ENCODE assay signal across 36 cellular contexts in genomic region chr9:81976351-81976750, GRCh38. TPM values are rescaled to one million over a fixed set of nuclear protein-coding genes. Genes with fewer than 3 reads are reported as not detected.
"Had no signal": no experiment of that assay in that cellular context is flagged by ENCODE, and none has a peak within 500 bp of the region (broad histone marks: within the 10 kb centered on the region; RNA-seq: fewer than 3 reads in every experiment).

No MANE protein-coding gene starts in this region.

- H3K4me1 Mint-ChIP-seq: activated CD4-positive, alpha-beta T cell treated with anti-CD3 and anti-CD28 coated beads, Interleukin-2, amount 10 ng/mL, durations not matched to agents 24 days and 14 days; brain had no signal

- H3K27me3 ChIP-seq: adrenal gland, SJCRH30 had no signal

- H3K4me3 Mint-ChIP-seq: activated CD4-positive, alpha-beta T cell treated with anti-CD3 and anti-CD28 coated beads, Interleukin-2, amount 10 ng/mL, durations not matched to agents 24 days and 14 days; activated CD8-positive, alpha-beta T cell treated with anti-CD3 and anti-CD28 coated beads for 36 hours; activated naive CD4-positive, alpha-beta T cell treated with anti-CD3 and anti-CD28 coated beads for 36 hours; activated T-cell treated with anti-CD3 and anti-CD28 coated beads, Interleukin-2, amount 50 U/mL, for 4 hours; activated T-helper 1 cell treated with anti-CD3 and anti-CD28 coated beads, Interleukin-12 subunit alpha, Interleukin-12 subunit beta, Interleukin-2, Interleukin-4 antibody, amounts not matched to agents 30 ng/mL and 10 ng/mL and 1 ng/mL, durations not matched to agents 14 hours and 24 hours and 36 hours; brain had no signal

- DNase-seq: activated CD4-positive, alpha-beta T cell treated with anti-CD3 and anti-CD28 coated beads, Interleukin-2, amount 10 ng/mL, durations not matched to agents 24 days and 14 days; activated CD4-positive, alpha-beta T cell treated with anti-CD3 and anti-CD28 coated beads, Interleukin-2, amount 50 U/mL, for 4 hours; activated CD8-positive, alpha-beta T cell treated with anti-CD3 and anti-CD28 coated beads for 36 hours; activated gamma-delta T cell treated with Interleukin-2 at 50 U/mL for 16 hours; activated naive CD4-positive, alpha-beta T cell treated with anti-CD3 and anti-CD28 coated beads for 36 hours; activated T-cell treated with anti-CD3 and anti-CD28 coated beads for 4 hours; activated T-cell treated with anti-CD3 and anti-CD28 coated beads, Interleukin-2, amount 50 U/mL, for 4 hours; adrenal gland; caudate nucleus; cerebellar nuclear complex; MM.1S; MV-4-11; NCI-H1092 treated with DMSO at 0.1 percent for 48 hours; NCI-H1417; NCI-H146; NCI-H187; NCI-H2029 treated with DMSO at 0.1 percent for 48 hours; NCI-H2107; NCI-H2171; NCI-H510A; NCI-H526; NCI-H748 treated with DMSO at 0.1 percent for 48 hours; NK-92 treated with Interleukin-12 subunit alpha and Interleukin-12 subunit beta, amount 100 ng/mL, for 24 hours; Right ventricle myocardium superior; SJCRH30; T1000; WERI-Rb-1 had no signal

- ATAC-seq: activated CD8-positive, alpha-beta T cell treated with anti-CD3 and anti-CD28 coated beads for 36 hours; activated naive CD4-positive, alpha-beta T cell treated with anti-CD3 and anti-CD28 coated beads, Interleukin-2, amount 50 U/mL, for 72 hours; activated T-cell treated with anti-CD3 and anti-CD28 coated beads, Interleukin-2, amount 50 U/mL, for 4 hours had no signal

- H3K36me3 Mint-ChIP-seq: brain had no signal

- H3K36me3 ChIP-seq: adrenal gland, SJCRH30, WERI-Rb-1 had no signal

- H3K27me3 Mint-ChIP-seq: activated CD4-positive, alpha-beta T cell treated with anti-CD3 and anti-CD28 coated beads, Interleukin-2, amount 10 ng/mL, durations not matched to agents 24 days and 14 days; activated CD8-positive, alpha-beta T cell treated with anti-CD3 and anti-CD28 coated beads for 36 hours had no signal

- H3K27ac Mint-ChIP-seq: activated CD4-positive, alpha-beta T cell treated with anti-CD3 and anti-CD28 coated beads, Interleukin-2, amount 10 ng/mL, durations not matched to agents 24 days and 14 days; activated CD8-positive, alpha-beta T cell treated with anti-CD3 and anti-CD28 coated beads for 36 hours; activated naive CD4-positive, alpha-beta T cell treated with anti-CD3 and anti-CD28 coated beads for 36 hours; activated naive CD4-positive, alpha-beta T cell treated with anti-CD3 and anti-CD28 coated beads, Interleukin-2, amount 50 U/mL, for 72 hours; activated T-helper 1 cell treated with anti-CD3 and anti-CD28 coated beads, Interleukin-12 subunit alpha, Interleukin-12 subunit beta, Interleukin-2, Interleukin-4 antibody, amounts not matched to agents 30 ng/mL and 10 ng/mL and 1 ng/mL, durations not matched to agents 14 hours and 24 hours and 36 hours; brain had no signal

- H3K4me3 ChIP-seq: adrenal gland, SJCRH30, SK-N-MC had no signal

- H3K9me3 ChIP-seq: adrenal gland had no signal

- H3K27ac ChIP-seq: adrenal gland, SJCRH30, SK-N-MC, WERI-Rb-1 had no signal

- H3K4me1 ChIP-seq: adrenal gland had no signal

RNA-seq across cellular contexts. Expression of gene SPATA31D1, which starts 12.2 kb away (rescaled TPM):
- total RNA-seq: activated CD4-positive, alpha-beta T cell treated with anti-CD3 and anti-CD28 coated beads, Interleukin-2, amount 10 ng/mL, durations not matched to agents 24 days and 14 days; activated CD8-positive, alpha-beta memory T cell treated with anti-CD3 and anti-CD28 coated beads for 36 hours; activated CD8-positive, alpha-beta T cell treated with anti-CD3 and anti-CD28 coated beads for 36 hours; activated naive CD4-positive, alpha-beta T cell treated with anti-CD3 and anti-CD28 coated beads for 36 hours; activated naive CD4-positive, alpha-beta T cell treated with anti-CD3 and anti-CD28 coated beads, Interleukin-2, amount 50 U/mL, for 72 hours; activated T-cell treated with anti-CD3 and anti-CD28 coated beads, Interleukin-2, amount 50 U/mL, for 4 hours; activated T-helper 1 cell treated with anti-CD3 and anti-CD28 coated beads, Interleukin-12 subunit alpha, Interleukin-12 subunit beta, Interleukin-2, Interleukin-4 antibody, amounts not matched to agents 30 ng/mL and 10 ng/mL and 1 ng/mL, durations not matched to agents 14 hours and 24 hours and 36 hours; adrenal gland; bronchial epithelial cell; LHCN-M2; Right ventricle myocardium superior; SJCRH30; T-helper 1 cell treated with Interleukin-12 subunit alpha and Interleukin-12 subunit beta and Interleukin-4 antibody, amounts not matched to agents 30 ng/mL and 1 ng/mL, for 36 hours; T-helper 2 cell treated with Interferon-gamma antibody and Interleukin-4, amounts not matched to agents 100 ng/mL and 5 ng/mL, for 36 hours had no signal
- polyA plus RNA-seq: adrenal gland had no signal

RNA-seq across cellular contexts. Expression of gene SPATA31D3, which starts 33.1 kb away (rescaled TPM):
- total RNA-seq: activated CD4-positive, alpha-beta T cell treated with anti-CD3 and anti-CD28 coated beads, Interleukin-2, amount 10 ng/mL, durations not matched to agents 24 days and 14 days; activated CD8-positive, alpha-beta memory T cell treated with anti-CD3 and anti-CD28 coated beads for 36 hours; activated CD8-positive, alpha-beta T cell treated with anti-CD3 and anti-CD28 coated beads for 36 hours; activated naive CD4-positive, alpha-beta T cell treated with anti-CD3 and anti-CD28 coated beads for 36 hours; activated naive CD4-positive, alpha-beta T cell treated with anti-CD3 and anti-CD28 coated beads, Interleukin-2, amount 50 U/mL, for 72 hours; activated T-cell treated with anti-CD3 and anti-CD28 coated beads, Interleukin-2, amount 50 U/mL, for 4 hours; activated T-helper 1 cell treated with anti-CD3 and anti-CD28 coated beads, Interleukin-12 subunit alpha, Interleukin-12 subunit beta, Interleukin-2, Interleukin-4 antibody, amounts not matched to agents 30 ng/mL and 10 ng/mL and 1 ng/mL, durations not matched to agents 14 hours and 24 hours and 36 hours; adrenal gland; bronchial epithelial cell; LHCN-M2; Right ventricle myocardium superior; SJCRH30; T-helper 1 cell treated with Interleukin-12 subunit alpha and Interleukin-12 subunit beta and Interleukin-4 antibody, amounts not matched to agents 30 ng/mL and 1 ng/mL, for 36 hours; T-helper 2 cell treated with Interferon-gamma antibody and Interleukin-4, amounts not matched to agents 100 ng/mL and 5 ng/mL, for 36 hours had no signal

RNA-seq across cellular contexts. Expression of gene SPATA31D4, which starts 48.1 kb away (rescaled TPM):
- total RNA-seq: activated CD4-positive, alpha-beta T cell treated with anti-CD3 and anti-CD28 coated beads, Interleukin-2, amount 10 ng/mL, durations not matched to agents 24 days and 14 days; activated CD8-positive, alpha-beta memory T cell treated with anti-CD3 and anti-CD28 coated beads for 36 hours; activated CD8-positive, alpha-beta T cell treated with anti-CD3 and anti-CD28 coated beads for 36 hours; activated naive CD4-positive, alpha-beta T cell treated with anti-CD3 and anti-CD28 coated beads for 36 hours; activated naive CD4-positive, alpha-beta T cell treated with anti-CD3 and anti-CD28 coated beads, Interleukin-2, amount 50 U/mL, for 72 hours; activated T-cell treated with anti-CD3 and anti-CD28 coated beads, Interleukin-2, amount 50 U/mL, for 4 hours; activated T-helper 1 cell treated with anti-CD3 and anti-CD28 coated beads, Interleukin-12 subunit alpha, Interleukin-12 subunit beta, Interleukin-2, Interleukin-4 antibody, amounts not matched to agents 30 ng/mL and 10 ng/mL and 1 ng/mL, durations not matched to agents 14 hours and 24 hours and 36 hours; adrenal gland; bronchial epithelial cell; LHCN-M2; Right ventricle myocardium superior; SJCRH30; T-helper 1 cell treated with Interleukin-12 subunit alpha and Interleukin-12 subunit beta and Interleukin-4 antibody, amounts not matched to agents 30 ng/mL and 1 ng/mL, for 36 hours; T-helper 2 cell treated with Interferon-gamma antibody and Interleukin-4, amounts not matched to agents 100 ng/mL and 5 ng/mL, for 36 hours had no signal
- polyA plus RNA-seq: adrenal gland had no signal
